In genomic region chr2:177165103-177165583, GRCh38 we compare ENCODE assay signal across 8 cellular contexts. TPM values are rescaled to one million over a fixed set of nuclear protein-coding genes. Genes with fewer than 3 reads are reported as not detected.
DNase-seq lines count a peak whose midpoint lies in the region; ATAC-seq, FAIRE-seq and TF ChIP-seq lines count a peak whose summit lies in the region.

No MANE protein-coding gene starts in this region.

- H3K9me3 ChIP-seq in DOHH2 (ENCODE audit: control insufficient read depth, insufficient read depth, low read length) (no peaks in the 10 kb centered on the region), keratinocyte (ENCODE audit: control insufficient read depth, low read depth, low read length) (no peaks in the 10 kb centered on the region)

- no peaks in the 10 kb centered on the region for H3K9me2 ChIP-seq in DOHH2 (replicated peaks; ENCODE audit: control insufficient read depth, low read length)

- H3K4me3 ChIP-seq in DOHH2 (ENCODE audit: low read length) (peak overlapping the region; percentile 74), keratinocyte (ENCODE audit: control insufficient read depth in 2 of 3, extremely low read depth in 1 of 3, insufficient read depth in 2 of 3, low read depth in 1 of 3, low read length in 3 of 3) (peak overlapping the region in 2 of 3 experiments; percentile 51 to 58)

- no peak for TF ChIP-seq CTCF in DOHH2 (IDR thresholded peaks at IDR 0.05; ENCODE audit: low read depth, low read length, poor library complexity, severe bottlenecking)
- no peak for TF ChIP-seq CTCF in keratinocyte (optimal IDR thresholded peaks at IDR 0.05 in 1 of 3, IDR thresholded peaks at IDR 0.05 in 1 of 3, conservative IDR thresholded peaks at IDR 0.05 in 1 of 3; ENCODE audit: extremely low read depth in 1 of 3, insufficient read depth in 2 of 3, low read length in 3 of 3)

- H3K9ac ChIP-seq in keratinocyte (ENCODE audit: control insufficient read depth, extremely low read depth, insufficient read depth, low read length) = peak overlapping the region; percentile 81

- peak; percentile 65 for DNase-seq in NCI-H1092 treated with DMSO at 0.1 percent for 48 hours (lab: John Stamatoyannopoulos, UW)
- no peak for DNase-seq in keratinocyte (ENCODE audit: low read depth, low spot score)
- DNase-seq in superior temporal gyrus (ENCODE audit: extremely low spot score) = peak; percentile 88
- no peak for DNase-seq in amniotic stem cell (lab: John Stamatoyannopoulos, UW)

- H3K27ac ChIP-seq in DOHH2 (ENCODE audit: low read depth, low read length) = peak overlapping the region; percentile 7; the same call in 1 of the 2 replicates
- H3K27ac ChIP-seq in angular gyrus (ENCODE audit: low read depth, low read length) = peak overlapping the region; percentile 97
- peak overlapping the region; percentile 91 for H3K27ac ChIP-seq in keratinocyte (ENCODE audit: control insufficient read depth, insufficient read depth, low read length)

- no peaks in the 10 kb centered on the region for H3K36me3 ChIP-seq in DOHH2 (ENCODE audit: control insufficient read depth, low read length)
- no peaks in the 10 kb centered on the region for H3K36me3 ChIP-seq in keratinocyte (ENCODE audit: control insufficient read depth in 2 of 2, extremely low read depth in 1 of 2, insufficient read depth in 2 of 2, low read length in 2 of 2)

- no peaks in the 10 kb centered on the region for H3K9me1 ChIP-seq in keratinocyte (ENCODE audit: control insufficient read depth, extremely low read depth, insufficient read depth, low read length)

- H4K20me1 ChIP-seq in DOHH2 (ENCODE audit: control insufficient read depth, insufficient read depth, low read depth, low read length) (no peaks in the 10 kb centered on the region), keratinocyte (ENCODE audit: control insufficient read depth, extremely low read depth, insufficient read depth, low read length) (no peaks in the 10 kb centered on the region)

- H3K4me1 ChIP-seq in DOHH2 (ENCODE audit: control insufficient read depth, low read length) (peaks cover 28% of the 10 kb centered on the region), keratinocyte (ENCODE audit: control insufficient read depth, extremely low read depth, insufficient read depth, low read length) (peaks cover 48% of the 10 kb centered on the region)

- H3K79me2 ChIP-seq in DOHH2 (ENCODE audit: control insufficient read depth, low read length) = no peaks in the 10 kb centered on the region
- H3K79me2 ChIP-seq in keratinocyte (ENCODE audit: control insufficient read depth, insufficient read depth, low read length) = no peaks in the 10 kb centered on the region

- dilution Hi-C loops in keratinocyte (cut with MboI; ENCODE audit: extremely low pct_ligation_motif_present, low sequenced_read_pairs) = no loop called here

- ATAC-seq in GM21576 (IDR thresholded peaks at IDR 0.05; ENCODE audit: unreplicated experiment) (no peak), GM19467 (IDR thresholded peaks at IDR 0.05; ENCODE audit: unreplicated experiment) (no peak)

- peaks cover 4% of the 10 kb centered on the region; the same call in 1 of the 2 replicates for H3K27me3 ChIP-seq in DOHH2 (ENCODE audit: control insufficient read depth, low read length)
- no peaks in the 10 kb centered on the region for H3K27me3 ChIP-seq in keratinocyte (ENCODE audit: control insufficient read depth, extremely low read depth, insufficient read depth, low read length)

- peak overlapping the region; percentile 94 for H2AFZ ChIP-seq in keratinocyte (ENCODE audit: control insufficient read depth, low read length)

- peaks cover 6% of the 10 kb centered on the region; the same call in 1 of the 2 replicates for H3F3A ChIP-seq in DOHH2 (ENCODE audit: control insufficient read depth, insufficient read depth)

- FAIRE-seq in keratinocyte (lab: Jason Lieb, UNC) = peak; percentile 23

- H3K4me2 ChIP-seq in DOHH2 (ENCODE audit: low read length) (peak overlapping the region; percentile 99), keratinocyte (ENCODE audit: control insufficient read depth, extremely low read depth, insufficient read depth, low read depth, low read length) (peak overlapping the region; percentile 98)

RNA-seq across cellular contexts. Expression of gene HNRNPA3, which starts 47.5 kb away (rescaled TPM):
- 53.1 to 178 TPM (median 74.6 TPM) in 3 replicates for polyA plus RNA-seq in keratinocyte
- 162 TPM for polyA plus RNA-seq in keratinocyte (2011; ENCODE audit: low read depth)
- 90.2 and 96.4 TPM in 2 replicates for polyA plus RNA-seq in keratinocyte (2011; cell fraction: cytosol; rRNA removed)
- polyA plus RNA-seq in keratinocyte (2011; cell fraction: nucleus; rRNA removed) = 71.8 and 126 TPM in 2 replicates
- 140 and 399 TPM in 2 replicates for polyA plus RNA-seq in keratinocyte (2012; ENCODE audit: low replicate concordance)
- 9.2 to 36.1 TPM (median 10.7 TPM) in 3 replicates for polyA minus RNA-seq in keratinocyte
- polyA minus RNA-seq in keratinocyte (2011; cell fraction: cytosol; rRNA and poly(A)+ RNA removed) = 23.8 TPM
- polyA minus RNA-seq in keratinocyte (2011; cell fraction: nucleus; rRNA and poly(A)+ RNA removed) = 17.0 and 32.5 TPM in 2 replicates

Comparison
In these comparisons a context has a peak if more than half of its experiments do, and no peak if none do; other contexts are left out.
1. H3K27ac ChIP-seq: peak in every context shown above with its lines; median percentile 97 in angular gyrus; 91 in keratinocyte; 7 in DOHH2.
2. DNase-seq: peak in NCI-H1092 treated with DMSO at 0.1 percent for 48 hours (single experiment) and superior temporal gyrus (single experiment); none in keratinocyte (single experiment) and amniotic stem cell (single experiment).